15 cellular contexts compared by ENCODE assay signal in genomic region chr2:239671916-239672849, GRCh38.
DNase-seq lines count a peak whose midpoint lies in the region; ATAC-seq and TF ChIP-seq lines count a peak whose summit lies in the region.
"Had no signal": no experiment of that assay in that cellular context is flagged by ENCODE, and none has a peak within 500 bp of the region (broad histone marks: within the 10 kb centered on the region; RNA-seq: fewer than 3 reads in every experiment).

No MANE protein-coding gene starts in this region.

- H3K27ac ChIP-seq in osteoblast (ENCODE audit: low read depth, low read length) (no peak overlapping the region), colonic mucosa (no peak overlapping the region)
- H3K27ac ChIP-seq: BLaER1, HL-60 had no signal

- H3K27me3 ChIP-seq in osteoblast (ENCODE audit: insufficient read depth, low read length) (no peaks in the 10 kb centered on the region), colonic mucosa (no peaks in the 10 kb centered on the region)
- H3K27me3 ChIP-seq: BLaER1 had no signal

- no peak overlapping the region for H3K4me2 ChIP-seq in osteoblast (ENCODE audit: insufficient read depth, low read length)
- H3K4me2 ChIP-seq: BLaER1 had no signal

- TF ChIP-seq CTCF in CD14-positive monocyte (IDR thresholded peaks at IDR 0.05) (no peak), osteoblast (IDR thresholded peaks at IDR 0.05; ENCODE audit: extremely low read depth, low read depth, low read length) (no peak), colonic mucosa (IDR thresholded peaks at IDR 0.05) (no peak)

- no peaks in the 10 kb centered on the region for H3K9me3 Mint-ChIP-seq in activated CD8-positive, alpha-beta memory T cell treated with anti-CD3 and anti-CD28 coated beads, Interleukin-2, amount 10 ng/mL, durations not matched to agents 7 days and 5 days (ENCODE audit: low read depth)
- H3K9me3 Mint-ChIP-seq in CD14-positive monocyte = no peaks in the 10 kb centered on the region
- H3K9me3 Mint-ChIP-seq in effector memory CD8-positive, alpha-beta T cell = no peaks in the 10 kb centered on the region
- H3K9me3 Mint-ChIP-seq: CD4-positive, CD25-positive, alpha-beta regulatory T cell had no signal

- H3K4me1 ChIP-seq in osteoblast (ENCODE audit: insufficient read depth, low read length) (no peaks in the 10 kb centered on the region), colonic mucosa (no peaks in the 10 kb centered on the region)

- H3K4me3 Mint-ChIP-seq in activated CD8-positive, alpha-beta memory T cell treated with anti-CD3 and anti-CD28 coated beads, Interleukin-2, amount 10 ng/mL, durations not matched to agents 7 days and 5 days = no peak overlapping the region
- H3K4me3 Mint-ChIP-seq in CD14-positive monocyte = no peak overlapping the region
- no peak overlapping the region for H3K4me3 Mint-ChIP-seq in effector memory CD8-positive, alpha-beta T cell
- H3K4me3 Mint-ChIP-seq: CD4-positive, CD25-positive, alpha-beta regulatory T cell had no signal

- H3K4me1 Mint-ChIP-seq in activated CD8-positive, alpha-beta memory T cell treated with anti-CD3 and anti-CD28 coated beads, Interleukin-2, amount 10 ng/mL, durations not matched to agents 7 days and 5 days = no peaks in the 10 kb centered on the region
- H3K4me1 Mint-ChIP-seq in CD14-positive monocyte = peaks cover 3% of the 10 kb centered on the region
- peaks cover 3 to 5% of the 10 kb centered on the region in 2 donors for H3K4me1 Mint-ChIP-seq in effector memory CD8-positive, alpha-beta T cell (ENCODE audit: low read depth in 2 of 2)
- H3K4me1 Mint-ChIP-seq: CD4-positive, CD25-positive, alpha-beta regulatory T cell had no signal

- H3K36me3 ChIP-seq in osteoblast (ENCODE audit: insufficient read depth, low read length) (no peaks in the 10 kb centered on the region), colonic mucosa (no peaks in the 10 kb centered on the region)
- H3K36me3 ChIP-seq: BLaER1 had no signal

- DNase-seq in activated CD8-positive, alpha-beta memory T cell treated with anti-CD3 and anti-CD28 coated beads, Interleukin-2, amount 10 ng/mL, durations not matched to agents 7 days and 5 days = peak; percentile 31
- no peak for DNase-seq in activated CD8-positive, alpha-beta memory T cell treated with anti-CD3 and anti-CD28 coated beads, Interleukin-2, amount 50 U/mL, for 4 hours
- DNase-seq in CD14-positive monocyte (ENCODE audit: low spot score) = peak; percentile 6
- DNase-seq in effector memory CD8-positive, alpha-beta T cell = no peak
- peak; percentile 27 for DNase-seq in osteoblast (ENCODE audit: insufficient read length, low spot score, missing footprints)
- DNase-seq in colonic mucosa = no peak
- DNase-seq in NK-92 treated with Interleukin-12 subunit alpha and Interleukin-12 subunit beta, amount 100 ng/mL, for 24 hours (lab: John Stamatoyannopoulos, UW) = no peak
- no peak for DNase-seq in T-helper 1 cell
- DNase-seq: 8988T; AML-193; Calu3; CD4-positive, CD25-positive, alpha-beta regulatory T cell had no signal

- H3K9me3 ChIP-seq in osteoblast (ENCODE audit: low read depth, low read length) = no peaks in the 10 kb centered on the region
- no peaks in the 10 kb centered on the region for H3K9me3 ChIP-seq in colonic mucosa
- H3K9me3 ChIP-seq: BLaER1 had no signal

- CTCF ChIA-PET in activated CD8-positive, alpha-beta memory T cell treated with anti-CD3 and anti-CD28 coated beads, Interleukin-2, amount 10 ng/mL, durations not matched to agents 7 days and 5 days (lab: Charles Lee) = no interaction called here

- H3K79me2 ChIP-seq in osteoblast (ENCODE audit: insufficient read depth, low read length) = no peaks in the 10 kb centered on the region

- H4K20me1 ChIP-seq in osteoblast (ENCODE audit: insufficient read depth, low read length) = no peaks in the 10 kb centered on the region
- H4K20me1 ChIP-seq: BLaER1 had no signal

- intact Hi-C loops in CD14-positive monocyte (cut with micrococcal nuclease) = no loop called here
- intact Hi-C loops in colonic mucosa (cut with DNase I) = no loop called here

- H3K27me3 Mint-ChIP-seq in activated CD8-positive, alpha-beta memory T cell treated with anti-CD3 and anti-CD28 coated beads, Interleukin-2, amount 10 ng/mL, durations not matched to agents 7 days and 5 days = no peaks in the 10 kb centered on the region
- peaks cover 2 to 6% (median 3%) of the 10 kb centered on the region in 3 donors for H3K27me3 Mint-ChIP-seq in CD14-positive monocyte (ENCODE audit: low read depth in 3 of 3)
- no peaks in the 10 kb centered on the region for H3K27me3 Mint-ChIP-seq in effector memory CD8-positive, alpha-beta T cell

- no peak for ATAC-seq in activated CD8-positive, alpha-beta memory T cell treated with anti-CD3 and anti-CD28 coated beads, Interleukin-2, amount 10 ng/mL, durations not matched to agents 7 days and 5 days
- ATAC-seq in effector memory CD8-positive, alpha-beta T cell (replicated peaks) = no peak
- ATAC-seq: HCT116 had no signal

- H3K9ac ChIP-seq in colonic mucosa (ENCODE audit: low read depth in 2 of 2, low read length in 2 of 2) = no peak overlapping the region
- H3K9ac ChIP-seq: BLaER1 had no signal

- H3K36me3 Mint-ChIP-seq in activated CD8-positive, alpha-beta memory T cell treated with anti-CD3 and anti-CD28 coated beads, Interleukin-2, amount 10 ng/mL, durations not matched to agents 7 days and 5 days = no peaks in the 10 kb centered on the region
- H3K36me3 Mint-ChIP-seq in CD14-positive monocyte = no peaks in the 10 kb centered on the region
- H3K36me3 Mint-ChIP-seq in effector memory CD8-positive, alpha-beta T cell (ENCODE audit: insufficient read depth) = peaks cover 7% of the 10 kb centered on the region
- H3K36me3 Mint-ChIP-seq: CD4-positive, CD25-positive, alpha-beta regulatory T cell had no signal

- no peak overlapping the region for H3K27ac Mint-ChIP-seq in activated CD8-positive, alpha-beta memory T cell treated with anti-CD3 and anti-CD28 coated beads, Interleukin-2, amount 10 ng/mL, durations not matched to agents 7 days and 5 days
- H3K27ac Mint-ChIP-seq in CD14-positive monocyte = peak overlapping the region in 1 of 7 donors; percentile 5
- peak overlapping the region; percentile 19 to 32 for H3K27ac Mint-ChIP-seq in effector memory CD8-positive, alpha-beta T cell

- no peak overlapping the region for H2AFZ ChIP-seq in osteoblast (ENCODE audit: low read length)

- H3K4me3 ChIP-seq in osteoblast (ENCODE audit: insufficient read depth, low read length) = no peak overlapping the region
- no peak overlapping the region for H3K4me3 ChIP-seq in colonic mucosa
- H3K4me3 ChIP-seq: BLaER1 had no signal

Comparison
In these comparisons a context has a peak if more than half of its experiments do, and no peak if none do; other contexts are left out.
1. DNase-seq: peak in activated CD8-positive, alpha-beta memory T cell treated with anti-CD3 and anti-CD28 coated beads, Interleukin-2, amount 10 ng/mL, durations not matched to agents 7 days and 5 days (single experiment), CD14-positive monocyte (single experiment) and osteoblast (single experiment); none in activated CD8-positive, alpha-beta memory T cell treated with anti-CD3 and anti-CD28 coated beads, Interleukin-2, amount 50 U/mL, for 4 hours (single experiment), effector memory CD8-positive, alpha-beta T cell (0 of 3), colonic mucosa (single experiment), NK-92 treated with Interleukin-12 subunit alpha and Interleukin-12 subunit beta, amount 100 ng/mL, for 24 hours (single experiment) and T-helper 1 cell (0 of 5).